Comparison of ENCODE assay signal across 15 cellular contexts in genomic region chr1:36380782-36381181, GRCh38. TPM values are rescaled to one million over a fixed set of nuclear protein-coding genes. Genes with fewer than 3 reads are reported as not detected.
DNase-seq lines count a peak whose midpoint lies in the region; ATAC-seq and TF ChIP-seq lines count a peak whose summit lies in the region.
"Had no signal": no experiment of that assay in that cellular context is flagged by ENCODE, and none has a peak within 500 bp of the region (broad histone marks: within the 10 kb centered on the region; RNA-seq: fewer than 3 reads in every experiment).

No MANE protein-coding gene starts in this region.

- H3K4me3 Mint-ChIP-seq in central memory CD8-positive, alpha-beta T cell, result no peak overlapping the region
- H3K4me3 Mint-ChIP-seq in nephron, result no peak overlapping the region

- H3K27ac ChIP-seq in A673 (ENCODE audit: low read depth, low read length, poor library complexity, severe bottlenecking) (peak overlapping the region; percentile 71), DOHH2 (ENCODE audit: low read depth, low read length) (peak overlapping the region; percentile 21), esophagus squamous epithelium (peak overlapping the region in 2 of 4 donors; percentile 26 to 51)

- POLR2A ChIA-PET in A673 (lab: Charles Lee; ENCODE audit: low non-redundant PET), result no interaction called here

- BruUV-seq in A673 (replicated peaks; lab: Mats Ljungman, UMichigan), result no TSS peak

- no peaks in the 10 kb centered on the region for H3K27me3 ChIP-seq in A673 (replicated peaks; ENCODE audit: insufficient read depth, low read depth, low read length, poor library complexity)
- no peaks in the 10 kb centered on the region for H3K27me3 ChIP-seq in DOHH2 (ENCODE audit: control insufficient read depth, low read length)
- H3K27me3 ChIP-seq in esophagus squamous epithelium, result no peaks in the 10 kb centered on the region
- H3K27me3 ChIP-seq: BE2C had no signal

- H3K27me3 Mint-ChIP-seq in central memory CD8-positive, alpha-beta T cell, result no peaks in the 10 kb centered on the region
- no peaks in the 10 kb centered on the region for H3K27me3 Mint-ChIP-seq in nephron (ENCODE audit: low read depth)

- H3K9me3 ChIP-seq in A673 (ENCODE audit: low read depth, low read length, poor library complexity, severe bottlenecking), result no peaks in the 10 kb centered on the region
- H3K9me3 ChIP-seq in DOHH2 (ENCODE audit: control insufficient read depth, insufficient read depth, low read length), result no peaks in the 10 kb centered on the region
- no peaks in the 10 kb centered on the region for H3K9me3 ChIP-seq in esophagus squamous epithelium
- H3K9me3 ChIP-seq: BE2C, HAP-1 had no signal

- peaks cover 5% of the 10 kb centered on the region; the same call in 1 of the 2 replicates for H3F3A ChIP-seq in DOHH2 (ENCODE audit: control insufficient read depth, insufficient read depth)

- H3K79me2 ChIP-seq in DOHH2 (ENCODE audit: control insufficient read depth, low read length), result peaks cover 99% of the 10 kb centered on the region

- TF ChIP-seq CTCF in A673 (conservative IDR thresholded peaks at IDR 0.05; ENCODE audit: low read depth, low read length), result no peak
- TF ChIP-seq CTCF in DOHH2 (IDR thresholded peaks at IDR 0.05; ENCODE audit: low read depth, low read length, poor library complexity, severe bottlenecking), result no peak
- TF ChIP-seq CTCF in nephron (IDR thresholded peaks at IDR 0.05; ENCODE audit: unreplicated experiment in 3 of 3), result no peak
- TF ChIP-seq CTCF in esophagus squamous epithelium (IDR thresholded peaks at IDR 0.05), result no peak

- H3K9me2 ChIP-seq in DOHH2 (replicated peaks; ENCODE audit: control insufficient read depth, low read length), result no peaks in the 10 kb centered on the region

- peaks cover 19% of the 10 kb centered on the region for H3K36me3 Mint-ChIP-seq in central memory CD8-positive, alpha-beta T cell (ENCODE audit: insufficient read depth)
- H3K36me3 Mint-ChIP-seq in nephron (ENCODE audit: low read depth), result peaks cover 8% of the 10 kb centered on the region

- peak overlapping the region; percentile 41 for H3K4me2 ChIP-seq in DOHH2 (ENCODE audit: low read length)

- TF ChIP-seq POLR2A in esophagus squamous epithelium (IDR thresholded peaks at IDR 0.05), result no peak

- no peaks in the 10 kb centered on the region for H3K9me3 Mint-ChIP-seq in central memory CD8-positive, alpha-beta T cell
- H3K9me3 Mint-ChIP-seq in nephron, result no peaks in the 10 kb centered on the region

- CTCF ChIA-PET in A673 (lab: Charles Lee), result no interaction called here

- 84 to 88% methylated on average over 3 of the region's 3 CpGs for WGBS in esophagus squamous epithelium, 2 donors

- H3K4me3 ChIP-seq in A673 (ENCODE audit: low read depth, low read length, poor library complexity, severe bottlenecking), result no peak overlapping the region
- H3K4me3 ChIP-seq in DOHH2 (ENCODE audit: low read length), result no peak overlapping the region
- no peak overlapping the region for H3K4me3 ChIP-seq in esophagus squamous epithelium
- H3K4me3 ChIP-seq: HAP-1 had no signal

- no peak for ATAC-seq in central memory CD8-positive, alpha-beta T cell (replicated peaks; ENCODE audit: extremely low read depth, poor library complexity, severe bottlenecking)
- ATAC-seq in HG02884 (IDR thresholded peaks at IDR 0.05; ENCODE audit: unreplicated experiment), result no peak

- peaks cover 63% of the 10 kb centered on the region for H3K4me1 Mint-ChIP-seq in central memory CD8-positive, alpha-beta T cell
- peaks cover 44% of the 10 kb centered on the region for H3K4me1 Mint-ChIP-seq in nephron

- intact Hi-C loops in A673 (cut with micrococcal nuclease; ENCODE audit: unreplicated experiment) (no loop called here), esophagus squamous epithelium (cut with DNase I) (no loop called here)

- peak overlapping the region; percentile 84 for H3K27ac Mint-ChIP-seq in central memory CD8-positive, alpha-beta T cell (ENCODE audit: low read depth)
- H3K27ac Mint-ChIP-seq in nephron, result peak overlapping the region; percentile 20 to 55 (median 50)

- H3K4me1 ChIP-seq in A673 (ENCODE audit: insufficient read depth, low read length, poor library complexity, severe bottlenecking) (peaks cover 36% of the 10 kb centered on the region), DOHH2 (ENCODE audit: control insufficient read depth, low read length) (peaks cover 88% of the 10 kb centered on the region), esophagus squamous epithelium (peaks cover 20 to 78% (median 24%) of the 10 kb centered on the region in 3 donors)

- peaks cover 22% of the 10 kb centered on the region; the same call in 1 of the 2 replicates for H4K20me1 ChIP-seq in DOHH2 (ENCODE audit: control insufficient read depth, insufficient read depth, low read depth, low read length)

- DNase-seq in A673 (ENCODE audit: low spot score) (no peak), NCI-H345 treated with DMSO at 0.1 percent for 48 hours (lab: John Stamatoyannopoulos, UW; ENCODE audit: unreplicated experiment) (no peak), esophagus squamous epithelium (lab: John Stamatoyannopoulos, UW) (no peak), NCI-H2227 treated with DMSO at 0.1 percent for 48 hours (lab: John Stamatoyannopoulos, UW) (no peak)
- DNase-seq in central memory CD8-positive, alpha-beta T cell (ENCODE audit: low spot score in 2 of 2), result no peak
- DNase-seq: amygdala; BE2C; effector CD4-positive, alpha-beta T cell; GDM1; NCI-H1092 treated with DMSO at 0.1 percent for 48 hours; T1000 had no signal

- H3K36me3 ChIP-seq in A673 (ENCODE audit: insufficient read depth, low read length, poor library complexity, severe bottlenecking) (no peaks in the 10 kb centered on the region), DOHH2 (ENCODE audit: control insufficient read depth, low read length) (peaks cover 77% of the 10 kb centered on the region), esophagus squamous epithelium (peaks cover 0 to 34% (median 0%) of the 10 kb centered on the region in 3 donors)
- H3K36me3 ChIP-seq: BE2C, HAP-1 had no signal

RNA-seq across cellular contexts. Expression of gene STK40, which starts 4.9 kb away (rescaled TPM):
- total RNA-seq in A673 (2021) (93.2 and 109 TPM in 2 replicates), esophagus squamous epithelium (10 to 100 TPM; 34.5 to 59.7 (median 42.3) TPM)

RNA-seq across cellular contexts. Expression of gene LSM10, which starts 16.9 kb away (rescaled TPM):
- total RNA-seq in A673 (2021) (60.7 and 68.0 TPM in 2 replicates), esophagus squamous epithelium (10 to 100 TPM in 3 of 4 donors, 1 to 10 TPM in 1; 8.5 to 29.4 (median 16.9) TPM)

RNA-seq across cellular contexts. Expression of gene EVA1B, which starts 57.3 kb away (rescaled TPM):
- total RNA-seq in A673 (2021), result 6.2 and 8.4 TPM in 2 replicates
- total RNA-seq in esophagus squamous epithelium, result 10 to 100 TPM in 3 of 4 donors, 1 to 10 TPM in 1; 7.5 to 22.1 (median 12.8) TPM
